In the genomic region with DNA sequence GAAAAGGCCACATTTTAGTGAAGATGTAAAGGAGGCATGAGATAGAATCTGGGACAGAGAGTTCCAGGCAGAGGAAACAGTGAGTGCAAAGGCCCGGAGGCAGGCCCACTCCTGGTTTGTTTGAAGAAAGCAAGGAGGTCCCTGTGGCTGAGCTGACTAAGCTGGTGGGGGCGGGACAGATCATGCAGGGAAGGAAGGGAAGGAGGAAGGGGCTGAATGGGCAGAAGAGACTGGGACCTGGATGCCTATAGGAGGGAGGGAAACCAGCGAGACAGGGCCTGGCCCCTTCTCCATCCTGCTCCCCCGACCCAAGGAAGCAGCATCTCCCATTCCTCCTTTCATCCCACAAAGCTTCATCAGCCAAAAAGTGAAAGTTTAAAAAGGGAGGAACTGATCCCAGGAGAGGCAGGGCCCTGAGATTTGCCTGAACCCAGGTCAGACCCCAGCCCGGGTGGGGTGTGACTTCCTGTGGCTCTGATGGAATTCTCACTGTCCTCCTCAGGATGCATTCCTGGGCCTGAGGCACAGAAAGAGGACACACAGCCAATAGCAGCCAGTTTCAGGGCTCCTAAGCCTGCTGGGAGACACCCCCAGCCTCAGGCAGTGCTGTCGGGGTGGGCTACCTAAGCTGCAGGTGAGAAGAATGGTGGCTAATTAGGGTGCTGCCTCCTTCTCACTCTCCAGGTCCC, we compare ENCODE assay signal across 18 cellular contexts. TPM values are rescaled to one million over a fixed set of nuclear protein-coding genes. Genes with fewer than 3 reads are reported as not detected.
DNase-seq lines count a peak whose midpoint lies in the region; ATAC-seq, FAIRE-seq and TF ChIP-seq lines count a peak whose summit lies in the region.
"Had no signal": no experiment of that assay in that cellular context is flagged by ENCODE, and none has a peak within 500 bp of the region (broad histone marks: within the 10 kb centered on the region; RNA-seq: fewer than 3 reads in every experiment).

No MANE protein-coding gene starts in this region.

- RAD21 ChIA-PET in HCT116 (lab: Charles Lee; ENCODE audit: low non-redundant PET in 1 of 2, low total read pairs in 2 of 2, uncharacterized antibody in 2 of 2, unreplicated experiment in 2 of 2): no interaction called here

- POLR2A ChIA-PET in HCT116 (lab: Charles Lee): no interaction called here

- no peak for TF ChIP-seq EP300 in stomach (IDR thresholded peaks at IDR 0.05)

- H3K79me2 ChIP-seq in HCT116 (ENCODE audit: insufficient read depth, low read length): no peaks in the 10 kb centered on the region

- ATAC-seq in HCT116: no peak
- ATAC-seq: activated T-cell treated with anti-CD3 and anti-CD28 coated beads, Interleukin-2, amount 50 U/mL, for 4 hours had no signal

- H3K9me3 Mint-ChIP-seq in activated T-helper 2 cell treated with anti-CD3 and anti-CD28 coated beads, Interferon-gamma antibody, Interleukin-2, Interleukin-4, amounts not matched to agents 10 μg/mL and 5 μg/mL and 100 μg/mL, durations not matched to agents 14 hours and 24 hours and 36 hours: no peaks in the 10 kb centered on the region
- H3K9me3 Mint-ChIP-seq: activated CD4-positive, alpha-beta T cell treated with anti-CD3 and anti-CD28 coated beads, Interleukin-2, amount 10 ng/mL, durations not matched to agents 24 days and 14 days had no signal

- peak overlapping the region; percentile 43; the same call in 1 of the 2 replicates for H3K4me2 ChIP-seq in HCT116 (ENCODE audit: low read length)
- H3K4me2 ChIP-seq in mesenchymal stem cell (ENCODE audit: low read length, poor library complexity, severe bottlenecking): no peak overlapping the region

- peak overlapping the region in 1 of 2 experiments; percentile 80 for H3K14ac ChIP-seq in mesenchymal stem cell (ENCODE audit: low read length in 2 of 2)

- CTCF ChIA-PET in HCT116 (lab: Charles Lee): no interaction called here

- no peak overlapping the region for H3K27ac ChIP-seq in HCT116 (ENCODE audit: low read depth, low read length)
- no peak overlapping the region for H3K27ac ChIP-seq in mesenchymal stem cell (ENCODE audit: low read length, poor library complexity, severe bottlenecking)
- peak overlapping the region in 3 of 5 donors; percentile 35 to 85 (median 75) for H3K27ac ChIP-seq in stomach
- H3K27ac ChIP-seq: colonic mucosa, testis had no signal

- intact Hi-C loops in HCT116 (cut with micrococcal nuclease) (no loop called here), stomach (cut with DNase I; ENCODE audit: low total_unique reads) (no loop called here)
- intact Hi-C loops in activated T-helper 2 cell treated with anti-CD3 and anti-CD28 coated beads, Interferon-gamma antibody, Interleukin-2, Interleukin-4, amounts not matched to agents 10 μg/mL and 5 μg/mL and 100 μg/mL, durations not matched to agents 14 hours and 24 hours and 36 hours (cut with micrococcal nuclease): no loop called here

- H3K27me3 Mint-ChIP-seq in activated T-helper 2 cell treated with anti-CD3 and anti-CD28 coated beads, Interferon-gamma antibody, Interleukin-2, Interleukin-4, amounts not matched to agents 10 μg/mL and 5 μg/mL and 100 μg/mL, durations not matched to agents 14 hours and 24 hours and 36 hours (ENCODE audit: low read depth): peaks cover 4% of the 10 kb centered on the region

- no peaks in the 10 kb centered on the region for H3K36me3 ChIP-seq in HCT116 (ENCODE audit: control insufficient read depth in 1 of 2, insufficient read depth in 2 of 2, low read length in 2 of 2)
- no peaks in the 10 kb centered on the region for H3K36me3 ChIP-seq in bronchial epithelial cell (ENCODE audit: control insufficient read depth, insufficient read depth, low read length)
- no peaks in the 10 kb centered on the region for H3K36me3 ChIP-seq in mesenchymal stem cell (ENCODE audit: control insufficient read depth in 1 of 2, insufficient read depth in 2 of 2, low read depth in 1 of 2, low read length in 2 of 2)
- no peaks in the 10 kb centered on the region for H3K36me3 ChIP-seq in stomach
- H3K36me3 ChIP-seq: colonic mucosa had no signal

- no peaks in the 10 kb centered on the region for H3K9me2 ChIP-seq in HCT116 (ENCODE audit: insufficient read depth)

- TF ChIP-seq POLR2A in HCT116 (IDR thresholded peaks at IDR 0.05; ENCODE audit: borderline replicate concordance, extremely low read depth, insufficient read depth, insufficient read length) (no peak), stomach (IDR thresholded peaks at IDR 0.05) (no peak)

- H3K9ac ChIP-seq in HCT116 (ENCODE audit: low read length): no peak overlapping the region
- no peak overlapping the region for H3K9ac ChIP-seq in mesenchymal stem cell (ENCODE audit: low read length)

- no peak overlapping the region for H3K27ac Mint-ChIP-seq in activated T-helper 2 cell treated with anti-CD3 and anti-CD28 coated beads, Interferon-gamma antibody, Interleukin-2, Interleukin-4, amounts not matched to agents 10 μg/mL and 5 μg/mL and 100 μg/mL, durations not matched to agents 14 hours and 24 hours and 36 hours
- H3K27ac Mint-ChIP-seq: activated CD4-positive, alpha-beta T cell treated with anti-CD3 and anti-CD28 coated beads, Interleukin-2, amount 10 ng/mL, durations not matched to agents 24 days and 14 days had no signal

- peaks cover 9% of the 10 kb centered on the region for H3K4me1 Mint-ChIP-seq in activated T-helper 2 cell treated with anti-CD3 and anti-CD28 coated beads, Interferon-gamma antibody, Interleukin-2, Interleukin-4, amounts not matched to agents 10 μg/mL and 5 μg/mL and 100 μg/mL, durations not matched to agents 14 hours and 24 hours and 36 hours (ENCODE audit: low read depth)

- peak overlapping the region; percentile 41 for H4K91ac ChIP-seq in mesenchymal stem cell (ENCODE audit: low read length)

- TF ChIP-seq CTCF in HCT116 (IDR thresholded peaks at IDR 0.05 in 2 of 3, conservative IDR thresholded peaks at IDR 0.05 in 1 of 3; ENCODE audit: borderline replicate concordance in 1 of 3, insufficient read depth in 1 of 3, low read depth in 2 of 3, low read length in 2 of 3) (no peak), bronchial epithelial cell (IDR thresholded peaks at IDR 0.05; ENCODE audit: insufficient read depth, low read length, severe bottlenecking) (no peak), stomach (IDR thresholded peaks at IDR 0.05) (no peak)

- H3K23ac ChIP-seq in mesenchymal stem cell (ENCODE audit: low read length in 2 of 2): no peak overlapping the region

- H2BK120ac ChIP-seq in mesenchymal stem cell (ENCODE audit: low read depth, low read length): no peak overlapping the region

- TF ChIP-seq RAD21 in HCT116 (IDR thresholded peaks at IDR 0.05; ENCODE audit: low read depth): no peak

- H4K8ac ChIP-seq in mesenchymal stem cell (ENCODE audit: low read length): peak overlapping the region; percentile 78

- H2AFZ ChIP-seq in HCT116 (ENCODE audit: low read depth, low read length, poor library complexity, severe bottlenecking) (no peak overlapping the region), mesenchymal stem cell (ENCODE audit: low read depth, low read length) (no peak overlapping the region)

- H3K4me3 ChIP-seq in HCT116 (replicated peaks in 1 of 2; ENCODE audit: low read depth in 1 of 2, low read length in 2 of 2): no peak overlapping the region
- no peak overlapping the region for H3K4me3 ChIP-seq in bronchial epithelial cell (ENCODE audit: low read depth, low read length)
- H3K4me3 ChIP-seq in mesenchymal stem cell (ENCODE audit: insufficient read depth in 1 of 2, low read depth in 1 of 2, low read length in 2 of 2): no peak overlapping the region
- no peak overlapping the region for H3K4me3 ChIP-seq in stomach
- H3K4me3 ChIP-seq: colonic mucosa, testis had no signal

- H3K36me3 Mint-ChIP-seq in activated T-helper 2 cell treated with anti-CD3 and anti-CD28 coated beads, Interferon-gamma antibody, Interleukin-2, Interleukin-4, amounts not matched to agents 10 μg/mL and 5 μg/mL and 100 μg/mL, durations not matched to agents 14 hours and 24 hours and 36 hours (ENCODE audit: low read depth): no peaks in the 10 kb centered on the region

- no peaks in the 10 kb centered on the region for H4K20me1 ChIP-seq in HCT116 (ENCODE audit: insufficient read depth)

- H2BK15ac ChIP-seq in mesenchymal stem cell (ENCODE audit: low read depth, poor library complexity, severe bottlenecking): peak overlapping the region; percentile 1

- FAIRE-seq in bronchial epithelial cell (lab: Jason Lieb, UNC): no peak

- 29% methylated on average over 3 of the region's 6 CpGs for WGBS in mesenchymal stem cell
- WGBS in stomach, 5 donors: 56 to 73% (median 58%) methylated on average over 6 of the region's 6 CpGs

- DNase-seq in HCT116 (ENCODE audit: low read depth, low spot score) (no peak), bronchial epithelial cell (ENCODE audit: low read depth) (peak; percentile 25), mesenchymal stem cell (no peak), stomach (no peak), NOMO-1 (lab: John Stamatoyannopoulos, UW; ENCODE audit: unreplicated experiment in 2 of 2) (no peak), occipital lobe (lab: John Stamatoyannopoulos, UW) (no peak), nucleus accumbens (lab: John Stamatoyannopoulos, UW) (no peak)
- no peak for DNase-seq in activated T-helper 2 cell treated with anti-CD3 and anti-CD28 coated beads, Interferon-gamma antibody, Interleukin-2, Interleukin-4, amounts not matched to agents 10 μg/mL and 5 μg/mL and 100 μg/mL, durations not matched to agents 14 hours and 24 hours and 36 hours (ENCODE audit: low spot score)
- DNase-seq: activated CD4-positive, alpha-beta T cell treated with anti-CD3 and anti-CD28 coated beads, Interleukin-2, amount 10 ng/mL, durations not matched to agents 24 days and 14 days; activated T-cell treated with anti-CD3 and anti-CD28 coated beads, Interleukin-2, amount 50 U/mL, for 4 hours; amniotic stem cell; colonic mucosa; DMS153; NCI-H2029; SHP77; stimulated activated CD4-positive, alpha-beta T cell treated with anti-CD3 and anti-CD28 coated beads, Interleukin-12 subunit alpha, Interleukin-12 subunit beta, amount 100 ng/mL, for 4 hours; testis had no signal

- no peak overlapping the region for H2AK5ac ChIP-seq in mesenchymal stem cell (ENCODE audit: low read length, severe bottlenecking)

- H3K18ac ChIP-seq in mesenchymal stem cell (ENCODE audit: low read depth in 1 of 2, low read length in 2 of 2): peak overlapping the region; percentile 40 to 67

- H3K27me3 ChIP-seq in HCT116 (ENCODE audit: insufficient read depth, low read length) (no peaks in the 10 kb centered on the region), bronchial epithelial cell (ENCODE audit: control insufficient read depth, insufficient read depth, low read length) (no peaks in the 10 kb centered on the region), mesenchymal stem cell (ENCODE audit: control insufficient read depth in 1 of 2, insufficient read depth in 1 of 2, low read length in 2 of 2) (peaks cover 19 to 36% of the 10 kb centered on the region in 2 experiments), stomach (peaks cover 0 to 35% (median 9%) of the 10 kb centered on the region in 3 donors)
- H3K27me3 ChIP-seq: colonic mucosa, testis had no signal

- peak overlapping the region; percentile 7 to 71 for H2BK12ac ChIP-seq in mesenchymal stem cell (ENCODE audit: low read length in 2 of 2)

- no peaks in the 10 kb centered on the region for H3K79me1 ChIP-seq in mesenchymal stem cell (replicated peaks; ENCODE audit: low read length, poor library complexity, severe bottlenecking)

- BruUV-seq in HCT116 (replicated peaks; lab: Mats Ljungman, UMichigan): no TSS peak

- no peak overlapping the region for H2BK5ac ChIP-seq in mesenchymal stem cell (ENCODE audit: low read depth, low read length, poor library complexity, severe bottlenecking)

- H3K4ac ChIP-seq in mesenchymal stem cell (ENCODE audit: low read depth in 1 of 2, low read length in 2 of 2): peak overlapping the region; percentile 24 to 55

- H3K9me3 ChIP-seq in HCT116 (ENCODE audit: control insufficient read depth in 1 of 2, insufficient read depth in 1 of 2, low read depth in 1 of 2, low read length in 2 of 2) (peaks cover 0 to 6% of the 10 kb centered on the region in 2 experiments; a peak in 1 of 4 replicates), mesenchymal stem cell (ENCODE audit: control insufficient read depth, low read length) (no peaks in the 10 kb centered on the region), stomach (no peaks in the 10 kb centered on the region)
- H3K9me3 ChIP-seq: colonic mucosa, testis had no signal

- H3K4me1 ChIP-seq in HCT116 (ENCODE audit: control insufficient read depth in 1 of 2, insufficient read depth in 2 of 2, low read length in 2 of 2) (peaks cover 6 to 27% of the 10 kb centered on the region in 2 experiments; a peak in 3 of 4 replicates), mesenchymal stem cell (ENCODE audit: control insufficient read depth, insufficient read depth, low read depth, low read length) (peaks cover 2% of the 10 kb centered on the region), stomach (peaks cover 0 to 34% (median 18%) of the 10 kb centered on the region in 4 donors)
- H3K4me1 ChIP-seq: colonic mucosa, testis had no signal

- H3K4me3 Mint-ChIP-seq in activated T-helper 2 cell treated with anti-CD3 and anti-CD28 coated beads, Interferon-gamma antibody, Interleukin-2, Interleukin-4, amounts not matched to agents 10 μg/mL and 5 μg/mL and 100 μg/mL, durations not matched to agents 14 hours and 24 hours and 36 hours (ENCODE audit: low read depth): no peak overlapping the region
- H3K4me3 Mint-ChIP-seq: activated CD4-positive, alpha-beta T cell treated with anti-CD3 and anti-CD28 coated beads, Interleukin-2, amount 10 ng/mL, durations not matched to agents 24 days and 14 days; activated T-cell treated with anti-CD3 and anti-CD28 coated beads, Interleukin-2, amount 50 U/mL, for 4 hours had no signal

RNA-seq across cellular contexts. Expression of gene SIRPA, which starts 54.2 kb away (rescaled TPM):
- total RNA-seq in HCT116 (2021; ENCODE audit: unreplicated experiment): 15.3 TPM
- polyA plus RNA-seq in HCT116 (2012): 13.2 and 15.5 TPM in 2 replicates
- total RNA-seq in bronchial epithelial cell: 5.0 and 6.8 TPM in 2 replicates
- polyA plus RNA-seq in mesenchymal stem cell (2013, experiment 1 of 2): 40.7 TPM
- 40.6 TPM for polyA plus RNA-seq in mesenchymal stem cell (2013, experiment 2 of 2)
- total RNA-seq in stomach: 10 to 100 TPM in 1 of 5 donors, 1 to 10 TPM in 3, under 1 TPM in 1; 0.29 to 35.5 (median 8.8) TPM
- 1 to 10 TPM; 5.7 to 8.5 (median 7.0) TPM for polyA plus RNA-seq in stomach
- total RNA-seq in activated T-helper 2 cell treated with anti-CD3 and anti-CD28 coated beads, Interferon-gamma antibody, Interleukin-2, Interleukin-4, amounts not matched to agents 10 μg/mL and 5 μg/mL and 100 μg/mL, durations not matched to agents 14 hours and 24 hours and 36 hours: not detected in 2 replicates
- 3.9 TPM for total RNA-seq in occipital lobe
- total RNA-seq: T-helper 2 cell treated with Interferon-gamma antibody and Interleukin-4, amounts not matched to agents 100 ng/mL and 5 ng/mL, for 36 hours had no signal

Comparison
In these comparisons a context has a peak if more than half of its experiments do, and no peak if none do; other contexts are left out.
1. H3K27ac ChIP-seq: peak in stomach (3 of 5); none in HCT116 (single experiment) and mesenchymal stem cell (single experiment).